Comparison of ENCODE assay signal across 20 cellular contexts in the genomic region with DNA sequence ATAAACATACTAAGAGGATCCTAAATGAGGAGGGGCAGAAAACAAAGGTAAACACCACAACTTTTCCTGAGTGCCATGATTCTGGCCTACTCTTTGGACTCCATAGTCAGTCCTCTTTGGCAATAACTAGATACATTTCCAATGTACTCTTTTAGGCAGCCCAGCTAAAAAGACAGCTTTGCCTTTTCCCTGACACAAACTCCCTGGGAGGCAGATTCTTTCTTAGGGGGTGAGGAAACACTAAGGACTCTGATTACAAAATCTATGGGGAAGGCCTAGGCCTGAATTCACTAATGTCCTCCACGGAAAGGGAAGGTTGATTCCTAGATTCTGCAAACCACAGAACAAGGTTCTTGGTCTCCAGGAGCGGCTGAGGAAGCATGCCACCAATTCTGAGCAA. TPM values are rescaled to one million over a fixed set of nuclear protein-coding genes. Genes with fewer than 3 reads are reported as not detected.
DNase-seq lines count a peak whose midpoint lies in the region; ATAC-seq, FAIRE-seq and TF ChIP-seq lines count a peak whose summit lies in the region.
"Had no signal": no experiment of that assay in that cellular context is flagged by ENCODE, and none has a peak within 500 bp of the region (broad histone marks: within the 10 kb centered on the region; RNA-seq: fewer than 3 reads in every experiment).

No MANE protein-coding gene starts in this region.

- H3K9me3 Mint-ChIP-seq in effector memory CD8-positive, alpha-beta T cell = no peaks in the 10 kb centered on the region
- no peaks in the 10 kb centered on the region for H3K9me3 Mint-ChIP-seq in stimulated activated effector memory CD8-positive, alpha-beta T cell treated with anti-CD3 and anti-CD28 coated beads, Interleukin-12 subunit alpha, Interleukin-12 subunit beta, amount 100 ng/mL, for 72 hours
- H3K9me3 Mint-ChIP-seq: CD4-positive, CD25-positive, alpha-beta regulatory T cell; CD8-positive, alpha-beta memory T cell; H9 had no signal

- H3K4me1 Mint-ChIP-seq in effector memory CD8-positive, alpha-beta T cell (ENCODE audit: low read depth in 2 of 2) = peaks cover 5 to 15% of the 10 kb centered on the region in 2 donors
- peaks cover 26% of the 10 kb centered on the region for H3K4me1 Mint-ChIP-seq in stimulated activated effector memory CD8-positive, alpha-beta T cell treated with anti-CD3 and anti-CD28 coated beads, Interleukin-12 subunit alpha, Interleukin-12 subunit beta, amount 100 ng/mL, for 72 hours

- peak overlapping the region; percentile 4 to 66 for H3K27ac Mint-ChIP-seq in effector memory CD8-positive, alpha-beta T cell
- H3K27ac Mint-ChIP-seq in stimulated activated effector memory CD8-positive, alpha-beta T cell treated with anti-CD3 and anti-CD28 coated beads, Interleukin-12 subunit alpha, Interleukin-12 subunit beta, amount 100 ng/mL, for 72 hours = peak overlapping the region; percentile 15

- H3K9me3 ChIP-seq in HUES6 (ENCODE audit: control insufficient read depth, insufficient read depth, low read depth, low read length) = no peaks in the 10 kb centered on the region
- H3K9me3 ChIP-seq: BE2C had no signal

- TF ChIP-seq POLR2A in GM12892 (IDR thresholded peaks at IDR 0.05; ENCODE audit: low read depth, low read length) = no peak

- peaks cover 55% of the 10 kb centered on the region for H3K36me3 ChIP-seq in HUES6 (ENCODE audit: control insufficient read depth, insufficient read depth, low read length)

- no peak overlapping the region for H3K4me3 ChIP-seq in HUES6 (ENCODE audit: low read depth, low read length)
- H3K4me3 ChIP-seq: GM12878 had no signal

- no peak overlapping the region for H3K4me3 Mint-ChIP-seq in effector memory CD8-positive, alpha-beta T cell
- H3K4me3 Mint-ChIP-seq in stimulated activated effector memory CD8-positive, alpha-beta T cell treated with anti-CD3 and anti-CD28 coated beads, Interleukin-12 subunit alpha, Interleukin-12 subunit beta, amount 100 ng/mL, for 72 hours = no peak overlapping the region
- H3K4me3 Mint-ChIP-seq: CD4-positive, CD25-positive, alpha-beta regulatory T cell; CD8-positive, alpha-beta memory T cell; H9 had no signal

- H3K27me3 ChIP-seq in HUES6 (ENCODE audit: control insufficient read depth, insufficient read depth, low read length) = no peaks in the 10 kb centered on the region
- H3K27me3 ChIP-seq: BE2C had no signal

- H3K27me3 Mint-ChIP-seq in effector memory CD8-positive, alpha-beta T cell = no peaks in the 10 kb centered on the region
- H3K27me3 Mint-ChIP-seq: CD4-positive, CD25-positive, alpha-beta regulatory T cell; CD8-positive, alpha-beta memory T cell had no signal

- FAIRE-seq in GM12892 (lab: Jason Lieb, UNC) = no peak
- FAIRE-seq: GM12878, GM18507 had no signal

- H3K27ac ChIP-seq in HUES6 (ENCODE audit: low read depth, low read length) = 0 out of 2 replicates have a peak overlapping the region, but pooled peaks have one; percentile 23

- no peak overlapping the region for H3K9ac ChIP-seq in HUES6 (ENCODE audit: low read length)

- DNase-seq in effector memory CD8-positive, alpha-beta T cell = no peak
- DNase-seq in fibroblast of gingiva (ENCODE audit: low read depth) (peak; percentile 60), inferior parietal cortex (ENCODE audit: extremely low spot score) (no peak), AML-193 (lab: John Stamatoyannopoulos, UW) (no peak), GM12892 (ENCODE audit: insufficient read length) (no peak)
- DNase-seq in stimulated activated effector memory CD8-positive, alpha-beta T cell treated with anti-CD3 and anti-CD28 coated beads, Interleukin-12 subunit alpha, Interleukin-12 subunit beta, amount 100 ng/mL, for 72 hours (ENCODE audit: low spot score in 2 of 2) = no peak
- DNase-seq: BE2C; C1 segment of cervical spinal cord; CD4-positive, CD25-positive, alpha-beta regulatory T cell; CD8-positive, alpha-beta memory T cell; COR-L47; DMS 273 treated with DMSO at 0.1 percent for 48 hours; DMS53; DND-41; EL; GOT3; H9 had no signal

- H3K4me1 ChIP-seq in HUES6 (ENCODE audit: control insufficient read depth, insufficient read depth, low read length) = peaks cover 11% of the 10 kb centered on the region; the same call in 1 of the 2 replicates
- H3K4me1 ChIP-seq: BE2C had no signal

- peaks cover 75% of the 10 kb centered on the region for H3K36me3 Mint-ChIP-seq in effector memory CD8-positive, alpha-beta T cell (ENCODE audit: insufficient read depth)
- H3K36me3 Mint-ChIP-seq in stimulated activated effector memory CD8-positive, alpha-beta T cell treated with anti-CD3 and anti-CD28 coated beads, Interleukin-12 subunit alpha, Interleukin-12 subunit beta, amount 100 ng/mL, for 72 hours = peaks cover 92% of the 10 kb centered on the region

- no peak for ATAC-seq in effector memory CD8-positive, alpha-beta T cell (replicated peaks)
- ATAC-seq in stimulated activated effector memory CD8-positive, alpha-beta T cell treated with anti-CD3 and anti-CD28 coated beads, Interleukin-12 subunit alpha, Interleukin-12 subunit beta, amount 100 ng/mL, for 72 hours = no peak
- ATAC-seq: GM12878 had no signal

RNA-seq across cellular contexts. Expression of a gene that starts 25.8 kb away (rescaled TPM):
- polyA plus RNA-seq in GM12892 (2012; ENCODE audit: missing spikeins) = 23.2 TPM
